ENCODE assay signal across 8 cellular contexts in genomic region chr22:41446639-41447434, GRCh38. TPM values are rescaled to one million over a fixed set of nuclear protein-coding genes. Genes with fewer than 3 reads are reported as not detected.
DNase-seq lines count a peak whose midpoint lies in the region; ATAC-seq and TF ChIP-seq lines count a peak whose summit lies in the region.

TSS of gene TOB2 (minus strand) at chr22:41446801. CDS start at chr22:41437345, 9,456 bp downstream.

- no peaks in the 10 kb centered on the region for H3K9me3 Mint-ChIP-seq in CD8-positive, alpha-beta memory T cell
- H3K9me3 Mint-ChIP-seq in activated T-cell treated with anti-CD3 and anti-CD28 coated beads, Interleukin-2, amount 50 U/mL, for 4 hours, result no peaks in the 10 kb centered on the region

- TF ChIP-seq CTCF in Peyer's patch (IDR thresholded peaks at IDR 0.05), result peak in 1 of 6 experiments; percentile 20

- peak; percentile 99 to 100 for TF ChIP-seq POLR2A in Peyer's patch (IDR thresholded peaks at IDR 0.05)

- peak within 1 kb of the TSS; percentile 91 to 99 (median 96) for H3K27ac Mint-ChIP-seq in CD8-positive, alpha-beta memory T cell

- H3K27me3 Mint-ChIP-seq in CD8-positive, alpha-beta memory T cell, result no peaks in the 10 kb centered on the region
- H3K27me3 Mint-ChIP-seq in activated T-cell treated with anti-CD3 and anti-CD28 coated beads, Interleukin-2, amount 50 U/mL, for 4 hours (ENCODE audit: low read depth), result no peaks in the 10 kb centered on the region

- POLR2A ChIA-PET in CD8-positive, alpha-beta memory T cell (lab: Charles Lee), result interaction anchor here (0.6 to 7.5 kb wide), 13 partner anchors 9 to 1855 kb away, joined by 3 to 109 read pairs (median 4); partner anchors contain the start of genes ACO2, DESI1, PHF5A and PMM1

- H3K4me3 Mint-ChIP-seq in CD8-positive, alpha-beta memory T cell, result peak within 1 kb of the TSS; percentile 90 to 98 (median 95)
- H3K4me3 Mint-ChIP-seq in activated T-cell treated with anti-CD3 and anti-CD28 coated beads, Interleukin-2, amount 50 U/mL, for 4 hours, result peak within 1 kb of the TSS; percentile 97

- H3K4me1 ChIP-seq in CD8-positive, alpha-beta memory T cell (ENCODE audit: insufficient read depth, low read length), result peaks cover 5% of the 10 kb centered on the region
- peaks cover 0 to 16% (median 4%) of the 10 kb centered on the region in 4 donors for H3K4me1 ChIP-seq in Peyer's patch
- no peaks in the 10 kb centered on the region for H3K4me1 ChIP-seq in esophagus (ENCODE audit: control insufficient read depth in 2 of 2, insufficient read depth in 2 of 2, low read length in 1 of 2)
- peaks cover 29% of the 10 kb centered on the region for H3K4me1 ChIP-seq in muscle layer of colon (ENCODE audit: insufficient read depth, low read length)

- no peaks in the 10 kb centered on the region for H3K27me3 ChIP-seq in CD8-positive, alpha-beta memory T cell (ENCODE audit: insufficient read depth, low read length, poor library complexity, severe bottlenecking)
- H3K27me3 ChIP-seq in Peyer's patch, result no peaks in the 10 kb centered on the region
- no peaks in the 10 kb centered on the region for H3K27me3 ChIP-seq in esophagus (ENCODE audit: control insufficient read depth in 1 of 2, insufficient read depth in 2 of 2, low read length in 2 of 2)
- no peaks in the 10 kb centered on the region for H3K27me3 ChIP-seq in muscle layer of colon (ENCODE audit: control insufficient read depth in 1 of 2, insufficient read depth in 2 of 2, low read length in 2 of 2)

- CTCF ChIA-PET in CD8-positive, alpha-beta memory T cell (lab: Charles Lee), result interaction anchor here (1.0 to 2.6 kb wide), 5 partner anchors 15 to 80 kb away, joined by 3 to 18 read pairs (median 5); partner anchors contain the start of genes ACO2 and PHF5A

- peak within 1 kb of the TSS; percentile 96 for H3K27ac ChIP-seq in CD8-positive, alpha-beta memory T cell (ENCODE audit: low read depth, low read length)
- peak within 1 kb of the TSS; percentile 98 to 100 (median 99) for H3K27ac ChIP-seq in Peyer's patch
- peak within 1 kb of the TSS; percentile 99 to 100 for H3K27ac ChIP-seq in esophagus (ENCODE audit: low read depth in 2 of 2, low read length in 1 of 2)
- H3K27ac ChIP-seq in muscle layer of colon (ENCODE audit: low read depth, low read length), result peak within 1 kb of the TSS; percentile 100

- peak; percentile 89 to 96 (median 92) for DNase-seq in CD8-positive, alpha-beta memory T cell
- DNase-seq in KG1 (lab: John Stamatoyannopoulos, UW) (peak; percentile 89), Peyer's patch (peak; percentile 95 to 98 (median 97))
- DNase-seq in activated T-cell treated with anti-CD3 and anti-CD28 coated beads, Interleukin-2, amount 50 U/mL, for 4 hours, result peak; percentile 92
- DNase-seq in stimulated activated CD8-positive, alpha-beta memory T cell treated with anti-CD3 and anti-CD28 coated beads, Interleukin-7, amount 100 ng/mL, for 1 hour (ENCODE audit: low read depth in 2 of 2), result peak; percentile 90 to 92

- peaks cover 27 to 40% (median 37%) of the 10 kb centered on the region in 3 donors for H3K4me1 Mint-ChIP-seq in CD8-positive, alpha-beta memory T cell
- H3K4me1 Mint-ChIP-seq in activated T-cell treated with anti-CD3 and anti-CD28 coated beads, Interleukin-2, amount 50 U/mL, for 4 hours (ENCODE audit: low read depth), result peaks cover 18% of the 10 kb centered on the region

- WGBS in esophagus, 2 donors, result 0% methylated on average over 68 to 85 of the region's 85 CpGs

- no peaks in the 10 kb centered on the region for H3K36me3 ChIP-seq in CD8-positive, alpha-beta memory T cell (ENCODE audit: insufficient read depth, low read length)
- peaks cover 0 to 8% (median 0%) of the 10 kb centered on the region in 3 donors for H3K36me3 ChIP-seq in Peyer's patch
- no peaks in the 10 kb centered on the region for H3K36me3 ChIP-seq in esophagus (ENCODE audit: control insufficient read depth in 2 of 2, insufficient read depth in 2 of 2, low read length in 1 of 2)
- H3K36me3 ChIP-seq in muscle layer of colon (ENCODE audit: insufficient read depth, low read length), result peaks cover 5% of the 10 kb centered on the region

- no peaks in the 10 kb centered on the region for H3K9me3 ChIP-seq in CD8-positive, alpha-beta memory T cell (ENCODE audit: low read length)
- H3K9me3 ChIP-seq in Peyer's patch, result no peaks in the 10 kb centered on the region
- no peaks in the 10 kb centered on the region for H3K9me3 ChIP-seq in esophagus (ENCODE audit: control insufficient read depth in 2 of 2, insufficient read depth in 1 of 2, low read depth in 1 of 2, low read length in 1 of 2)
- no peaks in the 10 kb centered on the region for H3K9me3 ChIP-seq in muscle layer of colon (ENCODE audit: low read length)

- peak; percentile 30 for ATAC-seq in GM21447 (IDR thresholded peaks at IDR 0.05; ENCODE audit: unreplicated experiment)
- ATAC-seq in activated T-cell treated with anti-CD3 and anti-CD28 coated beads, Interleukin-2, amount 50 U/mL, for 4 hours, result peak; percentile 53 to 56

- peak within 1 kb of the TSS; percentile 96 for H3K4me3 ChIP-seq in CD8-positive, alpha-beta memory T cell (ENCODE audit: low read length)
- H3K4me3 ChIP-seq in Peyer's patch (peak within 1 kb of the TSS; percentile 75 to 89 (median 84)), esophagus (ENCODE audit: low read depth in 1 of 2, low read length in 2 of 2) (peak within 1 kb of the TSS; percentile 88 to 98), muscle layer of colon (ENCODE audit: low read depth in 1 of 2, low read length in 2 of 2) (peak within 1 kb of the TSS; percentile 93 to 98)

- H3K9ac ChIP-seq in muscle layer of colon (ENCODE audit: low read length), result peak within 1 kb of the TSS; percentile 98

- H3K36me3 Mint-ChIP-seq in CD8-positive, alpha-beta memory T cell, result peaks cover 0 to 48% (median 0%) of the 10 kb centered on the region in 3 donors
- peaks cover 9% of the 10 kb centered on the region for H3K36me3 Mint-ChIP-seq in activated T-cell treated with anti-CD3 and anti-CD28 coated beads, Interleukin-2, amount 50 U/mL, for 4 hours (ENCODE audit: insufficient read depth)

RNA-seq across cellular contexts. Expression of gene TOB2, which starts in this region (rescaled TPM):
- 10 to 100 TPM; 56.4 to 59.8 TPM for total RNA-seq in CD8-positive, alpha-beta memory T cell
- polyA plus RNA-seq in CD8-positive, alpha-beta memory T cell, result 24.8 TPM
- total RNA-seq in Peyer's patch, result 10 to 100 TPM; 18.2 to 78.6 (median 74.4) TPM
- 10 to 100 TPM; 56.4 to 69.6 (median 61.0) TPM for total RNA-seq in activated T-cell treated with anti-CD3 and anti-CD28 coated beads, Interleukin-2, amount 50 U/mL, for 4 hours
- polyA plus RNA-seq in esophagus, result 10 to 100 TPM; 10.7 to 11.1 TPM

Comparison
In these comparisons a context has a peak if more than half of its experiments do, and no peak if none do; other contexts are left out.
1. Peak in every context shown above with its lines: DNase-seq, ATAC-seq, H3K4me3 ChIP-seq and H3K27ac ChIP-seq.